ENCODE assay signal across 1 cellular context in the genomic region with DNA sequence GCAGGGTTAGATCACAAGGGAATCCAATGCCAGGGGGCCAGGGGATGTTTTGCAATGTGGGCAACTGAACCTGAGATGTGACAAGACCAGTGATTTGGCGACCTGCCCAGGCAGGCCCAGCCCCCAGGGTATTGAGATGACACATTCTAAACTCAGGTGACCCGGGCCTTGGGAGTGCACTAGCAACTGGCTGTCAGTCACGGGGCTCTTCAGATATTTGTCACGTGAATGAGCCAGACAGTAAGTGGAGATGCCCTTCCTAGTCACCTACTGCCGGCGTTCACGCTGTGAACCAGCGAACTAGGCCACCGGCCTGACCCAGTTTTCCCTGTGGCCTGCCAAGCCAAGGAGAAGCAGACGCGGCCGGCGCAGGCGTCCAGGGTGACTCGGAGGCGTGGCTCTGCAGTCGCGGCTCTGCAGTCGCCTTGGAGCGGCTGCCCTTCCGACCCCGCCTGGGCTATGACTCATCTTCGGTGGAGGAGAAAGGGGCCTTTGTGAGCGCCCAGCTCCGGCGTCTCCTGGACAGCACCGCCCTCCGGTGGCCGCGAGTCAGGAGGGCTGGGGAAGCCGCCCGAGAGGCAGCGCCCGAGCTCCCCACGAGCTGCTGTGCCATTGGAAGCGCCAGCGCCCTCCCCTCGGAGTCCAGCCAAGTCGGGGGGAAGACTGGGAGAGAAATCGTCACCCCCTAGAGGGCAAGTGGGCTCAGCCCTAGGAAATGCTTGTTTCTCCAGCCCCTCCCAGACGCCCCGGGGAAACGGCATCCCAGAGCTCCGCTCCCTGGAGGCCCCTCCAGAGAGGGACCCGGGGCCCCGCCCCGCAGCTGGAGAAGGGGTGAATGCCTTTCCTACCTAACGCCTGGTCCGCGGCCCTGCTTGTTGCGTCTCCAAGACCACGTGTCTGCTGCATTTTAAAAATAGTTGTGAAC.
TF ChIP-seq lines count a peak whose summit lies in the region.

No MANE protein-coding gene starts in this region.

TF ChIP-seq in HEK293, 187 proteins besides CTCF, POLR2A, EP300 and RAD21 (continued from another document and continues in another):
- TF ChIP-seq ZNF76 (tag by site-specific recombination; IDR thresholded peaks at IDR 0.05; ENCODE audit: borderline replicate concordance, low read depth) (peak; percentile 82; the same call in 1 of the 2 replicates), ZNF623 (tag by site-specific recombination; IDR thresholded peaks at IDR 0.05) (peak; percentile 17; the same call in 1 of the 2 replicates), ZNF664 (tag by site-specific recombination; IDR thresholded peaks at IDR 0.05) (no peak), BCL11A (tag by site-specific recombination; IDR thresholded peaks at IDR 0.05; ENCODE audit: low read depth) (peak; percentile 83), ZNF394 (tag by site-specific recombination; IDR thresholded peaks at IDR 0.05; ENCODE audit: borderline replicate concordance) (peak; percentile 80; the same call in 1 of the 2 replicates), ZFP37 (tag by site-specific recombination; IDR thresholded peaks at IDR 0.05) (peak; percentile 86), SCRT2 (tag by site-specific recombination; IDR thresholded peaks at IDR 0.05) (peak; percentile 93), ZSCAN16 (tag by site-specific recombination; IDR thresholded peaks at IDR 0.05) (no peak), KLF7 (tag by site-specific recombination; IDR thresholded peaks at IDR 0.05; ENCODE audit: borderline replicate concordance) (0 out of 2 replicates have a peak, but pooled peaks have one; percentile 18), HOXD13 (CRISPR knock-in tag; IDR thresholded peaks at IDR 0.05; ENCODE audit: borderline replicate concordance) (no peak), ZNF600 (tag by site-specific recombination; IDR thresholded peaks at IDR 0.05) (peak; percentile 91), ZNF24 (tag by site-specific recombination; IDR thresholded peaks at IDR 0.05) (peak; percentile 70; the same call in 1 of the 2 replicates), ZBTB21 (tag by site-specific recombination; IDR thresholded peaks at IDR 0.05) (peak; percentile 37; the same call in 1 of the 2 replicates), TRIM28 (IDR thresholded peaks at IDR 0.05; ENCODE audit: borderline replicate concordance, low read length) (0 out of 2 replicates have a peak, but pooled peaks have one; percentile 71), GLIS1 (tag by site-specific recombination; IDR thresholded peaks at IDR 0.05) (peak; percentile 91), BCL11B (tag by site-specific recombination; IDR thresholded peaks at IDR 0.05; ENCODE audit: low read depth) (peak; percentile 17; the same call in 1 of the 2 replicates), ZNF629 (tag by site-specific recombination; IDR thresholded peaks at IDR 0.05) (0 out of 2 replicates have a peak, but pooled peaks have one; percentile 70)
- TF ChIP-seq, protein P1, sequence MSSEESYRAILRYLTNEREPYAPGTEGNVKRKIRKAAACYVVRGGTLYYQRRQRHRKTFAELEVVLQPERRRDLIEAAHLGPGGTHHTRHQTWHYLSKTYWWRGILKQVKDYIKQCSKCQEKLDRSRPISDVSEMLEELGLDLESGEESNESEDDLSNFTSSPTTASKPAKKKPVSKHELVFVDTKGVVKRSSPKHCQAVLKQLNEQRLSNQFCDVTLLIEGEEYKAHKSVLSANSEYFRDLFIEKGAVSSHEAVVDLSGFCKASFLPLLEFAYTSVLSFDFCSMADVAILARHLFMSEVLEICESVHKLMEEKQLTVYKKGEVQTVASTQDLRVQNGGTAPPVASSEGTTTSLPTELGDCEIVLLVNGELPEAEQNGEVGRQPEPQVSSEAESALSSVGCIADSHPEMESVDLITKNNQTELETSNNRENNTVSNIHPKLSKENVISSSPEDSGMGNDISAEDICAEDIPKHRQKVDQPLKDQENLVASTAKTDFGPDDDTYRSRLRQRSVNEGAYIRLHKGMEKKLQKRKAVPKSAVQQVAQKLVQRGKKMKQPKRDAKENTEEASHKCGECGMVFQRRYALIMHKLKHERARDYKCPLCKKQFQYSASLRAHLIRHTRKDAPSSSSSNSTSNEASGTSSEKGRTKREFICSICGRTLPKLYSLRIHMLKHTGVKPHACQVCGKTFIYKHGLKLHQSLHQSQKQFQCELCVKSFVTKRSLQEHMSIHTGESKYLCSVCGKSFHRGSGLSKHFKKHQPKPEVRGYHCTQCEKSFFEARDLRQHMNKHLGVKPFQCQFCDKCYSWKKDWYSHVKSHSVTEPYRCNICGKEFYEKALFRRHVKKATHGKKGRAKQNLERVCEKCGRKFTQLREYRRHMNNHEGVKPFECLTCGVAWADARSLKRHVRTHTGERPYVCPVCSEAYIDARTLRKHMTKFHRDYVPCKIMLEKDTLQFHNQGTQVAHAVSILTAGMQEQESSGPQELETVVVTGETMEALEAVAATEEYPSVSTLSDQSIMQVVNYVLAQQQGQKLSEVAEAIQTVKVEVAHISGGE (tag by site-specific recombination; conservative IDR thresholded peaks at IDR 0.05; ENCODE audit: low read depth), result no peak
- TF ChIP-seq, protein P2, sequence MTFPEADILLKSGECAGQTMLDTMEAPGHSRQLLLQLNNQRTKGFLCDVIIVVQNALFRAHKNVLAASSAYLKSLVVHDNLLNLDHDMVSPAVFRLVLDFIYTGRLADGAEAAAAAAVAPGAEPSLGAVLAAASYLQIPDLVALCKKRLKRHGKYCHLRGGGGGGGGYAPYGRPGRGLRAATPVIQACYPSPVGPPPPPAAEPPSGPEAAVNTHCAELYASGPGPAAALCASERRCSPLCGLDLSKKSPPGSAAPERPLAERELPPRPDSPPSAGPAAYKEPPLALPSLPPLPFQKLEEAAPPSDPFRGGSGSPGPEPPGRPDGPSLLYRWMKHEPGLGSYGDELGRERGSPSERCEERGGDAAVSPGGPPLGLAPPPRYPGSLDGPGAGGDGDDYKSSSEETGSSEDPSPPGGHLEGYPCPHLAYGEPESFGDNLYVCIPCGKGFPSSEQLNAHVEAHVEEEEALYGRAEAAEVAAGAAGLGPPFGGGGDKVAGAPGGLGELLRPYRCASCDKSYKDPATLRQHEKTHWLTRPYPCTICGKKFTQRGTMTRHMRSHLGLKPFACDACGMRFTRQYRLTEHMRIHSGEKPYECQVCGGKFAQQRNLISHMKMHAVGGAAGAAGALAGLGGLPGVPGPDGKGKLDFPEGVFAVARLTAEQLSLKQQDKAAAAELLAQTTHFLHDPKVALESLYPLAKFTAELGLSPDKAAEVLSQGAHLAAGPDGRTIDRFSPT (tag by site-specific recombination; IDR thresholded peaks at IDR 0.05), result peak; percentile 68
- TF ChIP-seq, protein P3, sequence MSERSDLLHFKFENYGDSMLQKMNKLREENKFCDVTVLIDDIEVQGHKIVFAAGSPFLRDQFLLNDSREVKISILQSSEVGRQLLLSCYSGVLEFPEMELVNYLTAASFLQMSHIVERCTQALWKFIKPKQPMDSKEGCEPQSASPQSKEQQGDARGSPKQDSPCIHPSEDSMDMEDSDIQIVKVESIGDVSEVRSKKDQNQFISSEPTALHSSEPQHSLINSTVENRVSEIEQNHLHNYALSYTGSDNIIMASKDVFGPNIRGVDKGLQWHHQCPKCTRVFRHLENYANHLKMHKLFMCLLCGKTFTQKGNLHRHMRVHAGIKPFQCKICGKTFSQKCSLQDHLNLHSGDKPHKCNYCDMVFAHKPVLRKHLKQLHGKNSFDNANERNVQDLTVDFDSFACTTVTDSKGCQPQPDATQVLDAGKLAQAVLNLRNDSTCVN (tag by site-specific recombination; optimal IDR thresholded peaks at IDR 0.05), result peak; percentile 64
- TF ChIP-seq, protein P4, sequence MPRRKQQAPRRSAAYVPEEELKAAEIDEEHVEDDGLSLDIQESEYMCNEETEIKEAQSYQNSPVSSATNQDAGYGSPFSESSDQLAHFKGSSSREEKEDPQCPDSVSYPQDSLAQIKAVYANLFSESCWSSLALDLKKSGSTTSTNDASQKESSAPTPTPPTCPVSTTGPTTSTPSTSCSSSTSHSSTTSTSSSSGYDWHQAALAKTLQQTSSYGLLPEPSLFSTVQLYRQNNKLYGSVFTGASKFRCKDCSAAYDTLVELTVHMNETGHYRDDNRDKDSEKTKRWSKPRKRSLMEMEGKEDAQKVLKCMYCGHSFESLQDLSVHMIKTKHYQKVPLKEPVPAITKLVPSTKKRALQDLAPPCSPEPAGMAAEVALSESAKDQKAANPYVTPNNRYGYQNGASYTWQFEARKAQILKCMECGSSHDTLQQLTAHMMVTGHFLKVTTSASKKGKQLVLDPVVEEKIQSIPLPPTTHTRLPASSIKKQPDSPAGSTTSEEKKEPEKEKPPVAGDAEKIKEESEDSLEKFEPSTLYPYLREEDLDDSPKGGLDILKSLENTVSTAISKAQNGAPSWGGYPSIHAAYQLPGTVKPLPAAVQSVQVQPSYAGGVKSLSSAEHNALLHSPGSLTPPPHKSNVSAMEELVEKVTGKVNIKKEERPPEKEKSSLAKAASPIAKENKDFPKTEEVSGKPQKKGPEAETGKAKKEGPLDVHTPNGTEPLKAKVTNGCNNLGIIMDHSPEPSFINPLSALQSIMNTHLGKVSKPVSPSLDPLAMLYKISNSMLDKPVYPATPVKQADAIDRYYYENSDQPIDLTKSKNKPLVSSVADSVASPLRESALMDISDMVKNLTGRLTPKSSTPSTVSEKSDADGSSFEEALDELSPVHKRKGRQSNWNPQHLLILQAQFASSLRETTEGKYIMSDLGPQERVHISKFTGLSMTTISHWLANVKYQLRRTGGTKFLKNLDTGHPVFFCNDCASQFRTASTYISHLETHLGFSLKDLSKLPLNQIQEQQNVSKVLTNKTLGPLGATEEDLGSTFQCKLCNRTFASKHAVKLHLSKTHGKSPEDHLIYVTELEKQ (tag by site-specific recombination; IDR thresholded peaks at IDR 0.05; ENCODE audit: borderline replicate concordance), result peak; percentile 91
- TF ChIP-seq, protein P5, sequence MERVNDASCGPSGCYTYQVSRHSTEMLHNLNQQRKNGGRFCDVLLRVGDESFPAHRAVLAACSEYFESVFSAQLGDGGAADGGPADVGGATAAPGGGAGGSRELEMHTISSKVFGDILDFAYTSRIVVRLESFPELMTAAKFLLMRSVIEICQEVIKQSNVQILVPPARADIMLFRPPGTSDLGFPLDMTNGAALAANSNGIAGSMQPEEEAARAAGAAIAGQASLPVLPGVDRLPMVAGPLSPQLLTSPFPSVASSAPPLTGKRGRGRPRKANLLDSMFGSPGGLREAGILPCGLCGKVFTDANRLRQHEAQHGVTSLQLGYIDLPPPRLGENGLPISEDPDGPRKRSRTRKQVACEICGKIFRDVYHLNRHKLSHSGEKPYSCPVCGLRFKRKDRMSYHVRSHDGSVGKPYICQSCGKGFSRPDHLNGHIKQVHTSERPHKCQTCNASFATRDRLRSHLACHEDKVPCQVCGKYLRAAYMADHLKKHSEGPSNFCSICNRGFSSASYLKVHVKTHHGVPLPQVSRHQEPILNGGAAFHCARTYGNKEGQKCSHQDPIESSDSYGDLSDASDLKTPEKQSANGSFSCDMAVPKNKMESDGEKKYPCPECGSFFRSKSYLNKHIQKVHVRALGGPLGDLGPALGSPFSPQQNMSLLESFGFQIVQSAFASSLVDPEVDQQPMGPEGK (tag by site-specific recombination; IDR thresholded peaks at IDR 0.05), result peak; percentile 95
- TF ChIP-seq, protein P6, sequence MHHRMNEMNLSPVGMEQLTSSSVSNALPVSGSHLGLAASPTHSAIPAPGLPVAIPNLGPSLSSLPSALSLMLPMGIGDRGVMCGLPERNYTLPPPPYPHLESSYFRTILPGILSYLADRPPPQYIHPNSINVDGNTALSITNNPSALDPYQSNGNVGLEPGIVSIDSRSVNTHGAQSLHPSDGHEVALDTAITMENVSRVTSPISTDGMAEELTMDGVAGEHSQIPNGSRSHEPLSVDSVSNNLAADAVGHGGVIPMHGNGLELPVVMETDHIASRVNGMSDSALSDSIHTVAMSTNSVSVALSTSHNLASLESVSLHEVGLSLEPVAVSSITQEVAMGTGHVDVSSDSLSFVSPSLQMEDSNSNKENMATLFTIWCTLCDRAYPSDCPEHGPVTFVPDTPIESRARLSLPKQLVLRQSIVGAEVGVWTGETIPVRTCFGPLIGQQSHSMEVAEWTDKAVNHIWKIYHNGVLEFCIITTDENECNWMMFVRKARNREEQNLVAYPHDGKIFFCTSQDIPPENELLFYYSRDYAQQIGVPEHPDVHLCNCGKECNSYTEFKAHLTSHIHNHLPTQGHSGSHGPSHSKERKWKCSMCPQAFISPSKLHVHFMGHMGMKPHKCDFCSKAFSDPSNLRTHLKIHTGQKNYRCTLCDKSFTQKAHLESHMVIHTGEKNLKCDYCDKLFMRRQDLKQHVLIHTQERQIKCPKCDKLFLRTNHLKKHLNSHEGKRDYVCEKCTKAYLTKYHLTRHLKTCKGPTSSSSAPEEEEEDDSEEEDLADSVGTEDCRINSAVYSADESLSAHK (tag by site-specific recombination; IDR thresholded peaks at IDR 0.05), result peak; percentile 30; the same call in 1 of the 2 replicates
- TF ChIP-seq, protein P7, sequence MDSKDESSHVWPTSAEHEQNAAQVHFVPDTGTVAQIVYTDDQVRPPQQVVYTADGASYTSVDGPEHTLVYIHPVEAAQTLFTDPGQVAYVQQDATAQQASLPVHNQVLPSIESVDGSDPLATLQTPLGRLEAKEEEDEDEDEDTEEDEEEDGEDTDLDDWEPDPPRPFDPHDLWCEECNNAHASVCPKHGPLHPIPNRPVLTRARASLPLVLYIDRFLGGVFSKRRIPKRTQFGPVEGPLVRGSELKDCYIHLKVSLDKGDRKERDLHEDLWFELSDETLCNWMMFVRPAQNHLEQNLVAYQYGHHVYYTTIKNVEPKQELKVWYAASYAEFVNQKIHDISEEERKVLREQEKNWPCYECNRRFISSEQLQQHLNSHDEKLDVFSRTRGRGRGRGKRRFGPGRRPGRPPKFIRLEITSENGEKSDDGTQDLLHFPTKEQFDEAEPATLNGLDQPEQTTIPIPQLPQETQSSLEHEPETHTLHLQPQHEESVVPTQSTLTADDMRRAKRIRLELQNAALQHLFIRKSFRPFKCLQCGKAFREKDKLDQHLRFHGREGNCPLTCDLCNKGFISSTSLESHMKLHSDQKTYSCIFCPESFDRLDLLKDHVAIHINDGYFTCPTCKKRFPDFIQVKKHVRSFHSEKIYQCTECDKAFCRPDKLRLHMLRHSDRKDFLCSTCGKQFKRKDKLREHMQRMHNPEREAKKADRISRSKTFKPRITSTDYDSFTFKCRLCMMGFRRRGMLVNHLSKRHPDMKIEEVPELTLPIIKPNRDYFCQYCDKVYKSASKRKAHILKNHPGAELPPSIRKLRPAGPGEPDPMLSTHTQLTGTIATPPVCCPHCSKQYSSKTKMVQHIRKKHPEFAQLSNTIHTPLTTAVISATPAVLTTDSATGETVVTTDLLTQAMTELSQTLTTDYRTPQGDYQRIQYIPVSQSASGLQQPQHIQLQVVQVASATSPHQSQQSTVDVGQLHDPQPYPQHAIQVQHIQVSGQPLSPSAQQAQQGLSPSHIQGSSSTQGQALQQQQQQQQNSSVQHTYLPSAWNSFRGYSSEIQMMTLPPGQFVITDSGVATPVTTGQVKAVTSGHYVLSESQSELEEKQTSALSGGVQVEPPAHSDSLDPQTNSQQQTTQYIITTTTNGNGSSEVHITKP (tag by site-specific recombination; IDR thresholded peaks at IDR 0.05), result peak; percentile 97
- TF ChIP-seq, protein P8, sequence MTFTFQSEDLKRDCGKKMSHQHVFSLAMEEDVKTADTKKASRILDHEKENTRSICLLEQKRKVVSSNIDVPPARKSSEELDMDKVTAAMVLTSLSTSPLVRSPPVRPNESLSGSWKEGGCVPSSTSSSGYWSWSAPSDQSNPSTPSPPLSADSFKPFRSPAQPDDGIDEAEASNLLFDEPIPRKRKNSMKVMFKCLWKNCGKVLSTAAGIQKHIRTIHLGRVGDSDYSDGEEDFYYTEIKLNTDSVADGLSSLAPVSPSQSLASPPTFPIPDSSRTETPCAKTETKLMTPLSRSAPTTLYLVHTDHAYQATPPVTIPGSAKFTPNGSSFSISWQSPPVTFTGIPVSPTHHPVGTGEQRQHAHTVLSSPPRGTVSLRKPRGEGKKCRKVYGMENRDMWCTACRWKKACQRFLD (tag by site-specific recombination; IDR thresholded peaks at IDR 0.05), result no peak
